25 cellular contexts compared by ENCODE assay signal in the genomic region with DNA sequence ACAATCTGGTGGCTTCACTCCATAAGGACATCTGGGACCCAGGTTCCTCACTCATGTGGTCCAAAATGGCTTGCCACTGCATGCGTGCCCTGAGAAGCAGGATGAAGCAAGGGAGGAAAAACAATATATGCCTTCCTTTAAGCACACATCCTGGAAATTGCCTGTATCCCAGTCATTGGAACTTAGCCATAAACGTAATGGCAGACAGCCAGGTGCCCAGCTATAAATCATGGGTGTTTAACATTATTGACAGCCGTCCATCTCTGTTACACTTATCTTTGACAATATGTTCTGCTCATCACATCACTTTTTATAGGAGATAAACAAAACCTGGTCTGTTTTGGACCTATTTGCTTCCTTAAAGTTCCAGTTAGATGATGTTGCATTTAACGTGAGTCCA.
DNase-seq lines count a peak whose midpoint lies in the region; ATAC-seq, FAIRE-seq and TF ChIP-seq lines count a peak whose summit lies in the region.
"Had no signal": no experiment of that assay in that cellular context is flagged by ENCODE, and none has a peak within 500 bp of the region (broad histone marks: within the 10 kb centered on the region; RNA-seq: fewer than 3 reads in every experiment).

No MANE protein-coding gene starts in this region.

- H3K9ac ChIP-seq in K562 (ENCODE audit: insufficient read depth in 1 of 2, low read depth in 2 of 2, low read length in 2 of 2): no peak overlapping the region

- no peak for TF ChIP-seq POLR2A in K562 (conservative IDR thresholded peaks at IDR 0.05)

- in situ Hi-C loops in K562 (cut with MboI): no loop called here

- no peak overlapping the region for H3K4me2 ChIP-seq in K562 (ENCODE audit: insufficient read depth, low read length)
- H3K4me2 ChIP-seq: A549 had no signal

- TF ChIP-seq CTCF in K562 (IDR thresholded peaks at IDR 0.05 in 2 of 3, conservative IDR thresholded peaks at IDR 0.05 in 1 of 3; ENCODE audit: insufficient read depth in 2 of 3, low read depth in 1 of 3, low read length in 3 of 3) (no peak), nephron progenitor cell (IDR thresholded peaks at IDR 0.05) (no peak), coronary artery (IDR thresholded peaks at IDR 0.05) (no peak)

- H4K20me1 ChIP-seq in K562 (replicated peaks; ENCODE audit: control insufficient read depth, insufficient read depth, low read length): no peaks in the 10 kb centered on the region; the same call in 1 of the 2 replicates

- no peak overlapping the region for H3K4me3 Mint-ChIP-seq in nephron progenitor cell
- H3K4me3 Mint-ChIP-seq: CD8-positive, alpha-beta T cell had no signal

- no TSS peak for BruUV-seq in K562 (replicated peaks; lab: Mats Ljungman, UMichigan)

- no peak for TF ChIP-seq EP300 in K562 (IDR thresholded peaks at IDR 0.05; ENCODE audit: low read length)

- FAIRE-seq in K562 (lab: Jason Lieb, UNC): no peak
- FAIRE-seq: A549, HTR-8/SVneo had no signal

- CTCF ChIA-PET in HEK293T (lab: Yijun Ruan, JAX): no interaction called here
- CTCF ChIA-PET in K562 (lab: Yijun Ruan, JAX; ENCODE audit: low intra/inter-chr PET ratio): no interaction called here

- H3K27ac ChIP-seq in K562 (ENCODE audit: extremely low read depth, low read depth, low read length) (no peak overlapping the region), coronary artery (no peak overlapping the region)
- H3K27ac ChIP-seq: A549, C4-2B, SJSA1 had no signal

- H3K4me3 ChIP-seq in K562: no peak overlapping the region
- H3K4me3 ChIP-seq in coronary artery: no peak overlapping the region
- H3K4me3 ChIP-seq: A549, MG63, SJSA1 had no signal

- peaks cover 8% of the 10 kb centered on the region in 2 experiments; a peak in 2 of 5 replicates for H3K27me3 ChIP-seq in K562 (ENCODE audit: control insufficient read depth in 2 of 2, insufficient read depth in 2 of 2, low read length in 2 of 2)
- H3K27me3 ChIP-seq: MG63, SJSA1 had no signal

- no peaks in the 10 kb centered on the region for H3K36me3 ChIP-seq in K562 (ENCODE audit: control insufficient read depth, insufficient read depth, low read length)
- H3K36me3 ChIP-seq: MG63, SJSA1 had no signal

- peak; percentile 11 to 41 for DNase-seq in NCI-H446 (lab: John Stamatoyannopoulos, UW)
- no peak for DNase-seq in NCI-H446 treated with DMSO at 0.1 percent for 48 hours (lab: John Stamatoyannopoulos, UW)
- DNase-seq in HEK293T (ENCODE audit: extremely low spot score): no peak
- no peak for DNase-seq in K562 (ENCODE audit: extremely low read depth in 1 of 4, low spot score in 3 of 4)
- no peak for DNase-seq in nephron progenitor cell
- no peak for DNase-seq in coronary artery (ENCODE audit: low spot score)
- DNase-seq in NCI-H1105 (lab: John Stamatoyannopoulos, UW): no peak
- DNase-seq: Caco-2; CD8-positive, alpha-beta T cell; KG1; MG63; NCI-H187; NCI-H2081 treated with DMSO at 0.1 percent for 48 hours; NCI-H2227 treated with DMSO at 0.1 percent for 48 hours; NCI-H510A treated with DMSO at 0.1 percent for 48 hours; NCI-H82; Right ventricle myocardium superior; RPMI8226; T-helper 2 cell had no signal

- peaks cover 2% of the 10 kb centered on the region for H3K9me3 ChIP-seq in K562 (replicated peaks; ENCODE audit: control insufficient read depth, insufficient read depth, low read depth, low read length)
- H3K9me3 ChIP-seq: A549, MG63, SJSA1 had no signal

- POLR2A ChIA-PET in HEK293T (lab: Yijun Ruan, JAX) (no interaction called here), K562 (lab: Yijun Ruan, JAX) (no interaction called here)

- 0% methylated on average over 4 of the region's 4 CpGs for WGBS in K562 (ENCODE audit: insufficient coverage, low coverage, missing lambda C conversion rate)

- no peak overlapping the region for H2AFZ ChIP-seq in K562 (ENCODE audit: low read depth, low read length)

- no peaks in the 10 kb centered on the region for H3K4me1 Mint-ChIP-seq in nephron progenitor cell

- no peak for TF ChIP-seq RAD21 in K562 (CRISPR knock-in tag; conservative IDR thresholded peaks at IDR 0.05 in 1 of 2, IDR thresholded peaks at IDR 0.05 in 1 of 2)

- H3K27ac Mint-ChIP-seq in nephron progenitor cell: peak overlapping the region; percentile 9
- H3K27ac Mint-ChIP-seq: CD8-positive, alpha-beta T cell had no signal

- H3K36me3 Mint-ChIP-seq in nephron progenitor cell (ENCODE audit: low read depth): peaks cover 85% of the 10 kb centered on the region
- H3K36me3 Mint-ChIP-seq: CD8-positive, alpha-beta T cell had no signal

- H3K79me2 ChIP-seq in K562 (ENCODE audit: control insufficient read depth, insufficient read depth, low read length): no peaks in the 10 kb centered on the region

- H3K4me1 ChIP-seq in K562 (replicated peaks in 1 of 2; ENCODE audit: control insufficient read depth in 2 of 2, insufficient read depth in 2 of 2, low read length in 2 of 2): no peaks in the 10 kb centered on the region
- H3K4me1 ChIP-seq: A549, SJSA1 had no signal

- intact Hi-C loops in K562 (cut with micrococcal nuclease): no loop called here

- H3K27me3 Mint-ChIP-seq in nephron progenitor cell (ENCODE audit: low read depth, poor library complexity): no peaks in the 10 kb centered on the region

- ATAC-seq in K562 (no peak), HG02678 (IDR thresholded peaks at IDR 0.05; ENCODE audit: unreplicated experiment) (no peak)
- ATAC-seq: A549; CD8-positive, alpha-beta T cell; HCT116 had no signal

- H3K9me3 Mint-ChIP-seq in nephron progenitor cell: peaks cover 6% of the 10 kb centered on the region

- H3K9me1 ChIP-seq in K562 (ENCODE audit: control insufficient read depth, insufficient read depth, low read length): no peaks in the 10 kb centered on the region

TF ChIP-seq in HEK293T, 16 proteins besides CTCF, POLR2A, EP300 and RAD21:
- TF ChIP-seq ELF4 (IDR thresholded peaks at IDR 0.05) (no peak), FOXK2 (IDR thresholded peaks at IDR 0.05) (no peak), L3MBTL2 (conservative IDR thresholded peaks at IDR 0.05) (no peak), FOXA1 (IDR thresholded peaks at IDR 0.05) (no peak)
- TF ChIP-seq, protein P1, sequence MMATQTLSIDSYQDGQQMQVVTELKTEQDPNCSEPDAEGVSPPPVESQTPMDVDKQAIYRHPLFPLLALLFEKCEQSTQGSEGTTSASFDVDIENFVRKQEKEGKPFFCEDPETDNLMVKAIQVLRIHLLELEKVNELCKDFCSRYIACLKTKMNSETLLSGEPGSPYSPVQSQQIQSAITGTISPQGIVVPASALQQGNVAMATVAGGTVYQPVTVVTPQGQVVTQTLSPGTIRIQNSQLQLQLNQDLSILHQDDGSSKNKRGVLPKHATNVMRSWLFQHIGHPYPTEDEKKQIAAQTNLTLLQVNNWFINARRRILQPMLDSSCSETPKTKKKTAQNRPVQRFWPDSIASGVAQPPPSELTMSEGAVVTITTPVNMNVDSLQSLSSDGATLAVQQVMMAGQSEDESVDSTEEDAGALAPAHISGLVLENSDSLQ (IDR thresholded peaks at IDR 0.05): peak; percentile 76; the same call in 1 of the 2 replicates

TF ChIP-seq in K562, 482 proteins besides CTCF, POLR2A, EP300 and RAD21:
- TF ChIP-seq, protein P2, sequence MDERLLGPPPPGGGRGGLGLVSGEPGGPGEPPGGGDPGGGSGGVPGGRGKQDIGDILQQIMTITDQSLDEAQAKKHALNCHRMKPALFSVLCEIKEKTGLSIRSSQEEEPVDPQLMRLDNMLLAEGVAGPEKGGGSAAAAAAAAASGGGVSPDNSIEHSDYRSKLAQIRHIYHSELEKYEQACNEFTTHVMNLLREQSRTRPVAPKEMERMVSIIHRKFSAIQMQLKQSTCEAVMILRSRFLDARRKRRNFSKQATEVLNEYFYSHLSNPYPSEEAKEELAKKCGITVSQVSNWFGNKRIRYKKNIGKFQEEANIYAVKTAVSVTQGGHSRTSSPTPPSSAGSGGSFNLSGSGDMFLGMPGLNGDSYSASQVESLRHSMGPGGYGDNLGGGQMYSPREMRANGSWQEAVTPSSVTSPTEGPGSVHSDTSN (CRISPR knock-in tag; IDR thresholded peaks at IDR 0.05; ENCODE audit: low read depth): no peak
- TF ChIP-seq, protein P2 (tag; conservative IDR thresholded peaks at IDR 0.05; ENCODE audit: low read depth): 0 out of 2 replicates have a peak, but pooled peaks have one; percentile 27
- TF ChIP-seq ILK (tag; IDR thresholded peaks at IDR 0.05; ENCODE audit: borderline replicate concordance, low read depth) (no peak), MEIS2 (IDR thresholded peaks at IDR 0.05; ENCODE audit: partially characterized antibody) (peak; percentile 51), ZSCAN29 (IDR thresholded peaks at IDR 0.05) (no peak), SIN3B (IDR thresholded peaks at IDR 0.05; ENCODE audit: low read depth) (no peak)
TF ChIP-seq in K562: peak in this region for 2.

Comparison
In these comparisons a context has a peak if more than half of its experiments do, and no peak if none do; other contexts are left out.
1. DNase-seq: peak in NCI-H446 (2 of 2); none in NCI-H446 treated with DMSO at 0.1 percent for 48 hours (single experiment), HEK293T (single experiment), K562 (0 of 4), nephron progenitor cell (single experiment), coronary artery (single experiment) and NCI-H1105 (single experiment).